1 cellular context compared by ENCODE assay signal in the genomic region with DNA sequence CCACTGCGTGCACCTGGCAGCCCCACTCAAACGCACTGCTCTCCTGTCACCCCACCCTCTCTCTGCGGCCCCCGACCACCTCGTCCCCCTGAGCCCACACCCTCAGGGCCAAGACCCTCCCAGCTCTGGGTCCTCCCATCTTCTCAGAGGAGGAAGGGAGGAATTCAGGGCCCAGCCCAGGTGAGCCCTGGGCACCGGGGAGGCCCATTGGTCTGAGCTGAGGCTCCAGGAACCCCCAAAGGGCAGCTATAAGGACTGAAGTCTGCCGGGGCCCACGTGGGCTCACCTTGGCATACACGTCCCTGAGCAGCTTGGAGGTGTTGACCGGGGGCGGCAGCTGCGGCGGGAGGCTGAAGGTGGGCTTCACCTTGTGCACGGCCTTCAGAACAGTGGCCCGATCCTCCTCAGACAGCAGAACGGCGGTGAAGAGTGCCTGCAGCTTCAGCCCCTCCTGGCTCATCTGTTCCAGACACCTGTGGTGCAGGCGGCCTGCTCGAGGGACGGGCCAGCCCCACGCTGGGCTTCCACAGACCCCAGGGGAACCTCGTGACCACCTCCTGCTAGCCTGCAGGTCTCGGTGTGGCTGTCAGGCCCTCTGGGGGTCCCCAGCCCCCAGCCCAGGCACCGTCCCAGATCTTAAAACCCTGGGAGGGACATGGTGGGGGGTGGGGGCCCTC.
TF ChIP-seq lines count a peak whose summit lies in the region.

No MANE protein-coding gene starts in this region.

TF ChIP-seq in GM23338, 12 proteins besides CTCF, POLR2A, EP300 and RAD21 (continued from another document):
- TF ChIP-seq, protein P1, sequence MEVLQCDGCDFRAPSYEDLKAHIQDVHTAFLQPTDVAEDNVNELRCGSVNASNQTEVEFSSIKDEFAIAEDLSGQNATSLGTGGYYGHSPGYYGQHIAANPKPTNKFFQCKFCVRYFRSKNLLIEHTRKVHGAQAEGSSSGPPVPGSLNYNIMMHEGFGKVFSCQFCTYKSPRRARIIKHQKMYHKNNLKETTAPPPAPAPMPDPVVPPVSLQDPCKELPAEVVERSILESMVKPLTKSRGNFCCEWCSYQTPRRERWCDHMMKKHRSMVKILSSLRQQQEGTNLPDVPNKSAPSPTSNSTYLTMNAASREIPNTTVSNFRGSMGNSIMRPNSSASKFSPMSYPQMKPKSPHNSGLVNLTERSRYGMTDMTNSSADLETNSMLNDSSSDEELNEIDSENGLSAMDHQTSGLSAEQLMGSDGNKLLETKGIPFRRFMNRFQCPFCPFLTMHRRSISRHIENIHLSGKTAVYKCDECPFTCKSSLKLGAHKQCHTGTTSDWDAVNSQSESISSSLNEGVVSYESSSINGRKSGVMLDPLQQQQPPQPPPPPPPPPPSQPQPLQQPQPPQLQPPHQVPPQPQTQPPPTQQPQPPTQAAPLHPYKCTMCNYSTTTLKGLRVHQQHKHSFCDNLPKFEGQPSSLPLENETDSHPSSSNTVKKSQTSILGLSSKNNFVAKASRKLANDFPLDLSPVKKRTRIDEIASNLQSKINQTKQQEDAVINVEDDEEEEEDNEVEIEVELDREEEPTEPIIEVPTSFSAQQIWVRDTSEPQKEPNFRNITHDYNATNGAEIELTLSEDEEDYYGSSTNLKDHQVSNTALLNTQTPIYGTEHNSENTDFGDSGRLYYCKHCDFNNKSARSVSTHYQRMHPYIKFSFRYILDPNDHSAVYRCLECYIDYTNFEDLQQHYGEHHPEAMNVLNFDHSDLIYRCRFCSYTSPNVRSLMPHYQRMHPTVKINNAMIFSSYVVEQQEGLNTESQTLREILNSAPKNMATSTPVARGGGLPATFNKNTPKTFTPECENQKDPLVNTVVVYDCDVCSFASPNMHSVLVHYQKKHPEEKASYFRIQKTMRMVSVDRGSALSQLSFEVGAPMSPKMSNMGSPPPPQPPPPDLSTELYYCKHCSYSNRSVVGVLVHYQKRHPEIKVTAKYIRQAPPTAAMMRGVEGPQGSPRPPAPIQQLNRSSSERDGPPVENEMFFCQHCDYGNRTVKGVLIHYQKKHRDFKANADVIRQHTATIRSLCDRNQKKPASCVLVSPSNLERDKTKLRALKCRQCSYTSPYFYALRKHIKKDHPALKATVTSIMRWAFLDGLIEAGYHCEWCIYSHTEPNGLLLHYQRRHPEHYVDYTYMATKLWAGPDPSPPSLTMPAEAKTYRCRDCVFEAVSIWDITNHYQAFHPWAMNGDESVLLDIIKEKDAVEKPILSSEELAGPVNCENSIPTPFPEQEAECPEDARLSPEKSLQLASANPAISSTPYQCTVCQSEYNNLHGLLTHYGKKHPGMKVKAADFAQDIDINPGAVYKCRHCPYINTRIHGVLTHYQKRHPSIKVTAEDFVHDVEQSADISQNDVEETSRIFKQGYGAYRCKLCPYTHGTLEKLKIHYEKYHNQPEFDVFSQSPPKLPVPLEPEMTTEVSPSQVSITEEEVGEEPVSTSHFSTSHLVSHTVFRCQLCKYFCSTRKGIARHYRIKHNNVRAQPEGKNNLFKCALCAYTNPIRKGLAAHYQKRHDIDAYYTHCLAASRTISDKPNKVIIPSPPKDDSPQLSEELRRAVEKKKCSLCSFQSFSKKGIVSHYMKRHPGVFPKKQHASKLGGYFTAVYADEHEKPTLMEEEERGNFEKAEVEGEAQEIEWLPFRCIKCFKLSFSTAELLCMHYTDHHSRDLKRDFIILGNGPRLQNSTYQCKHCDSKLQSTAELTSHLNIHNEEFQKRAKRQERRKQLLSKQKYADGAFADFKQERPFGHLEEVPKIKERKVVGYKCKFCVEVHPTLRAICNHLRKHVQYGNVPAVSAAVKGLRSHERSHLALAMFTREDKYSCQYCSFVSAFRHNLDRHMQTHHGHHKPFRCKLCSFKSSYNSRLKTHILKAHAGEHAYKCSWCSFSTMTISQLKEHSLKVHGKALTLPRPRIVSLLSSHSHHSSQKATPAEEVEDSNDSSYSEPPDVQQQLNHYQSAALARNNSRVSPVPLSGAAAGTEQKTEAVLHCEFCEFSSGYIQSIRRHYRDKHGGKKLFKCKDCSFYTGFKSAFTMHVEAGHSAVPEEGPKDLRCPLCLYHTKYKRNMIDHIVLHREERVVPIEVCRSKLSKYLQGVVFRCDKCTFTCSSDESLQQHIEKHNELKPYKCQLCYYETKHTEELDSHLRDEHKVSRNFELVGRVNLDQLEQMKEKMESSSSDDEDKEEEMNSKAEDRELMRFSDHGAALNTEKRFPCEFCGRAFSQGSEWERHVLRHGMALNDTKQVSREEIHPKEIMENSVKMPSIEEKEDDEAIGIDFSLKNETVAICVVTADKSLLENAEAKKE (CRISPR knock-in tag; IDR thresholded peaks at IDR 0.05): no peak
- TF ChIP-seq EZH2phosphoT487 (IDR thresholded peaks at IDR 0.05; ENCODE audit: unreplicated experiment): no peak
